8 cellular contexts compared by ENCODE assay signal in genomic region chr16:46789499-46790414, GRCh38.
DNase-seq lines count a peak whose midpoint lies in the region; ATAC-seq and TF ChIP-seq lines count a peak whose summit lies in the region.

No MANE protein-coding gene starts in this region.

- ATAC-seq in GM21717 (IDR thresholded peaks at IDR 0.05; ENCODE audit: unreplicated experiment) = peak; percentile 77

- in situ Hi-C loops in T47D (cut with HindIII; ENCODE audit: low pct_unique_long_range_greater_than_20kb, low sequenced_read_pairs) = no loop called here

- TF ChIP-seq CTCF in VCaP (conservative IDR thresholded peaks at IDR 0.05) = no peak

- peak; percentile 66 for DNase-seq in EH (ENCODE audit: low read depth)
- peak; percentile 71 to 77 for DNase-seq in Kasumi-1 (lab: John Stamatoyannopoulos, UW)
- DNase-seq in T47D (ENCODE audit: low read depth in 1 of 2, low spot score in 1 of 2) = peak; percentile 53 to 78
- DNase-seq in iPS-NIHi11 (ENCODE audit: low spot score) = peak; percentile 93
- peak; percentile 2 for DNase-seq in smooth muscle cell of the brain vasculature (ENCODE audit: low read depth, low spot score)
- no peak for DNase-seq in inferior parietal cortex (ENCODE audit: extremely low spot score)

- peak overlapping the region; percentile 48 for H3K27ac ChIP-seq in VCaP
